8 cellular contexts compared by ENCODE assay signal in genomic region chr18:9614401-9615279, GRCh38. TPM values are rescaled to one million over a fixed set of nuclear protein-coding genes. Genes with fewer than 3 reads are reported as not detected.
DNase-seq lines count a peak whose midpoint lies in the region; ATAC-seq and TF ChIP-seq lines count a peak whose summit lies in the region.

TSS of gene PPP4R1 (minus strand) at chr18:9614559. CDS start at chr18:9614484, 75 bp downstream.

- CTCF ChIA-PET in AG04449 (lab: Yijun Ruan, JAX) = no interaction called here
- CTCF ChIA-PET in activated CD8-positive, alpha-beta memory T cell treated with anti-CD3 and anti-CD28 coated beads for 36 hours (lab: Charles Lee) = no interaction called here

- H3K4me1 ChIP-seq in effector memory CD4-positive, alpha-beta T cell (ENCODE audit: control insufficient read depth, insufficient read depth, low read length, poor library complexity, severe bottlenecking) = peaks cover 6% of the 10 kb centered on the region

- DNase-seq in AG04449 (ENCODE audit: low read depth, low spot score) = no peak
- peak; percentile 24 for DNase-seq in NCI-H748 treated with DMSO at 0.1 percent for 48 hours (lab: John Stamatoyannopoulos, UW)
- peak; percentile 40 to 55 (median 55) for DNase-seq in effector memory CD4-positive, alpha-beta T cell
- DNase-seq in lung microvascular endothelial cell (ENCODE audit: low read depth in 2 of 2) = peak; percentile 71 to 83
- DNase-seq in stimulated activated CD4-positive, alpha-beta T cell treated with anti-CD3 and anti-CD28 coated beads, TNF-alpha, amount 100 ng/mL, for 24 hours (ENCODE audit: low read depth in 3 of 3) = peak; percentile 17 to 64 (median 40)

- no peaks in the 10 kb centered on the region for H3K27me3 ChIP-seq in effector memory CD4-positive, alpha-beta T cell (replicated peaks; ENCODE audit: control insufficient read depth, insufficient read depth, low read length, poor library complexity, severe bottlenecking)

- H3K9me3 ChIP-seq in effector memory CD4-positive, alpha-beta T cell (ENCODE audit: control insufficient read depth, low read length) = no peaks in the 10 kb centered on the region

- peak within 1 kb of the TSS; percentile 69 for H3K27ac ChIP-seq in effector memory CD4-positive, alpha-beta T cell (ENCODE audit: insufficient read depth, low read length, poor library complexity, severe bottlenecking)

- H3K4me3 ChIP-seq in AG04449 (ENCODE audit: low read depth, low read length) = peak within 1 kb of the TSS; percentile 71
- peak within 1 kb of the TSS; percentile 69 for H3K4me3 ChIP-seq in effector memory CD4-positive, alpha-beta T cell (ENCODE audit: insufficient read depth, low read depth, low read length, poor library complexity, severe bottlenecking)

- POLR2A ChIA-PET in AG04449 (lab: Yijun Ruan, JAX) = interaction anchor here (0.5 kb wide), 1 partner anchor 86 kb away, joined by 10 read pairs; no protein-coding TSS in a partner anchor
- POLR2A ChIA-PET in activated CD8-positive, alpha-beta memory T cell treated with anti-CD3 and anti-CD28 coated beads for 36 hours (lab: Charles Lee) = no interaction called here

- no peaks in the 10 kb centered on the region for H3K36me3 ChIP-seq in effector memory CD4-positive, alpha-beta T cell (ENCODE audit: control insufficient read depth, insufficient read depth, low read length)

- ATAC-seq in GM18909 (IDR thresholded peaks at IDR 0.05; ENCODE audit: poor library complexity, unreplicated experiment) (peak; percentile 62), HG03139 (IDR thresholded peaks at IDR 0.05; ENCODE audit: unreplicated experiment) (peak; percentile 58)

- TF ChIP-seq CTCF in AG04449 (IDR thresholded peaks at IDR 0.05; ENCODE audit: insufficient read depth, low read length, missing control alignments) = no peak

RNA-seq across cellular contexts. Expression of gene PPP4R1, which starts in this region (rescaled TPM):
- 10 to 100 TPM; 47.5 to 49.8 TPM for total RNA-seq in activated CD8-positive, alpha-beta memory T cell treated with anti-CD3 and anti-CD28 coated beads for 36 hours
- total RNA-seq in lung microvascular endothelial cell = 84.8 and 134 TPM in 2 replicates
